ENCODE assay signal across 8 cellular contexts in the genomic region with DNA sequence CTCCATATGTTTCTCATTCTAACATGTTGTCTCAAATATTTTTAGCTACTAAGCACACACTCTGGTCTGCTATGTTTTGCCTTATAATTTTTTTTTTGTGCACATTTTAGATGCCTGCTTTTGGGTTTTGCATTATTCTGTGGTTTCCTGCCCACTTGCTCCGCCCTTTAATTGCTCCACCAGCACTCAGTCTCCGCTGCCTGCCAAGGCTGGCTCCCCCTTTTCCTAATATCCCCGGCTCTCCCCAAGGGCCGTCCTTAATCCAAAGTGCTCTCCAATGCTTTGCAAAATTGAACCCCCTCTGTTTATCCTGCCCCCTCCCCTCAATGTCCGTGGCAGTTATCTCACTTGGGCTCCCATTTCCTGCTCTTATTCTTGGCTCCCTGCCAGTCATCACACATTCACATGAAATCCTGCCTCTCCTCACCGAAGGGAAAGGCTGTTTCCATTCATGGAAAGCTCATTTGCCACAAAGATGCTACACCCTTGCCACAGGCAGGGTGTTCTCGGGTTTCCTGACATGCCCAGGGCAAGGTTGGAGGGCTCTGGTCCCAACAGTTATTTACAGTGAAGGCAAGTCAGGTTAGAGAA.
DNase-seq lines count a peak whose midpoint lies in the region; ATAC-seq and TF ChIP-seq lines count a peak whose summit lies in the region.

No MANE protein-coding gene starts in this region.

- TF ChIP-seq CTCF in adrenal gland (IDR thresholded peaks at IDR 0.05) (no peak), lung (IDR thresholded peaks at IDR 0.05; ENCODE audit: control extremely low read depth, extremely low read depth) (no peak)

- no peak for TF ChIP-seq POLR2A in adrenal gland (IDR thresholded peaks at IDR 0.05)

- WGBS in adrenal gland, 4 donors = 21 to 33% (median 27%) methylated on average over 7 of the region's 7 CpGs
- 1 to 2% methylated on average over 7 of the region's 7 CpGs for WGBS in lung, 2 donors

- H3K4me1 ChIP-seq in adrenal gland (replicated peaks in 1 of 2) (peaks cover 0 to 6% of the 10 kb centered on the region in 2 donors), lung (ENCODE audit: control insufficient read depth in 2 of 2, insufficient read depth in 2 of 2, low read length in 2 of 2) (peaks cover 5 to 6% of the 10 kb centered on the region in 2 donors)

- in situ Hi-C loops in ACHN (cut with HindIII; ENCODE audit: low pct_ligation_motif_present, low pct_unique_long_range_greater_than_20kb, low sequenced_read_pairs) = no loop called here

- no peaks in the 10 kb centered on the region for H3K36me3 ChIP-seq in adrenal gland (replicated peaks in 1 of 2)
- H3K36me3 ChIP-seq in lung (ENCODE audit: control insufficient read depth in 2 of 2, insufficient read depth in 2 of 2, low read length in 2 of 2) = no peaks in the 10 kb centered on the region

- intact Hi-C loops in adrenal gland (cut with DNase I) = no loop called here

- peak; percentile 55 for DNase-seq in DMS53 (lab: John Stamatoyannopoulos, UW)
- peak; percentile 94 for DNase-seq in NCI-H146 (lab: John Stamatoyannopoulos, UW)
- DNase-seq in adrenal gland = peak; percentile 16 to 59 (median 21)
- peak; percentile 33 for DNase-seq in lung (ENCODE audit: low spot score)
- no peak for DNase-seq in substantia nigra (lab: John Stamatoyannopoulos, UW)
- DNase-seq in ACHN = no peak
- DNase-seq in DMS114 treated with DMSO at 0.1 percent for 48 hours (lab: John Stamatoyannopoulos, UW; ENCODE audit: unreplicated experiment) = no peak

- H3K27ac ChIP-seq in adrenal gland = no peak overlapping the region
- H3K27ac ChIP-seq in lung (ENCODE audit: low read depth in 1 of 2, low read length in 1 of 2) = no peak overlapping the region
- H3K27ac ChIP-seq in substantia nigra (ENCODE audit: low read depth, low read length, poor library complexity, severe bottlenecking) = no peak overlapping the region

- H3K27me3 ChIP-seq in adrenal gland (no peaks in the 10 kb centered on the region), lung (ENCODE audit: control insufficient read depth, insufficient read depth) (no peaks in the 10 kb centered on the region)

- ATAC-seq in lung (ENCODE audit: insufficient read depth, low FRiP score) = no peak
- ATAC-seq in HG02885 (IDR thresholded peaks at IDR 0.05; ENCODE audit: poor library complexity, unreplicated experiment) = no peak

- H3K9me3 ChIP-seq in adrenal gland (replicated peaks in 1 of 3) = no peaks in the 10 kb centered on the region
- H3K9me3 ChIP-seq in lung (ENCODE audit: control insufficient read depth in 2 of 2, insufficient read depth in 1 of 2, low read length in 1 of 2) = no peaks in the 10 kb centered on the region

- no peak overlapping the region for H3K4me3 ChIP-seq in adrenal gland
- H3K4me3 ChIP-seq in lung = no peak overlapping the region

Comparison
In these comparisons a context has a peak if more than half of its experiments do, and no peak if none do; other contexts are left out.
1. DNase-seq: peak in DMS53 (single experiment), NCI-H146 (single experiment), adrenal gland (7 of 7) and lung (single experiment); none in substantia nigra (0 of 49), ACHN (single experiment) and DMS114 treated with DMSO at 0.1 percent for 48 hours (single experiment).